ENCODE assay signal across 1 cellular context in the genomic region with DNA sequence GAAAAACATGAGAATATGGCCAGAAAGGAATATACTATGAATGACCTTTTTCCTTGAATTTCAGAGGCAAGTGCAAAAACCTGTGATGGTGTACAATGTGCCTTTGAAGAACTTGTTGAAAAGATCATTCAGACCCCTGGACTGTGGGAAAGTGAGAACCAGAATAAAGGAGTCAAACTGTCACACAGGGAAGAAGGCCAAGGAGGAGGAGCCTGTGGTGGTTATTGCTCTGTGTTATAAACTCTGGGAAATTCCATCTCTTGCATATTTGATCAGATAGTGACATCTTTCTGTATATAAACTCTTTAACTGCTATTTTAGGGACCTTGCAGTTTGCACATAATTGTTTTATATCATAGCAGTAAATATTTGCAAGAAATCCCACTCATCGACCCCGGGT.
TF ChIP-seq lines count a peak whose summit lies in the region.

No MANE protein-coding gene starts in this region.

TF ChIP-seq in K562, 482 proteins besides CTCF, POLR2A, EP300 and RAD21:
- no peak for TF ChIP-seq PCBP1 (IDR thresholded peaks at IDR 0.05; ENCODE audit: low read depth, low read length, poor library complexity, severe bottlenecking)
- TF ChIP-seq, protein P1, sequence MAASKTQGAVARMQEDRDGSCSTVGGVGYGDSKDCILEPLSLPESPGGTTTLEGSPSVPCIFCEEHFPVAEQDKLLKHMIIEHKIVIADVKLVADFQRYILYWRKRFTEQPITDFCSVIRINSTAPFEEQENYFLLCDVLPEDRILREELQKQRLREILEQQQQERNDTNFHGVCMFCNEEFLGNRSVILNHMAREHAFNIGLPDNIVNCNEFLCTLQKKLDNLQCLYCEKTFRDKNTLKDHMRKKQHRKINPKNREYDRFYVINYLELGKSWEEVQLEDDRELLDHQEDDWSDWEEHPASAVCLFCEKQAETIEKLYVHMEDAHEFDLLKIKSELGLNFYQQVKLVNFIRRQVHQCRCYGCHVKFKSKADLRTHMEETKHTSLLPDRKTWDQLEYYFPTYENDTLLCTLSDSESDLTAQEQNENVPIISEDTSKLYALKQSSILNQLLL (CRISPR knock-in tag; IDR thresholded peaks at IDR 0.05; ENCODE audit: borderline replicate concordance) = no peak
- TF ChIP-seq MAFK (IDR thresholded peaks at IDR 0.05; ENCODE audit: low read length) = no peak
- TF ChIP-seq RAD51 (IDR thresholded peaks at IDR 0.05; ENCODE audit: borderline replicate concordance, low read depth) = no peak
- TF ChIP-seq SMARCB1 (IDR thresholded peaks at IDR 0.05; ENCODE audit: insufficient read length, low read depth) = no peak
- TF ChIP-seq MTA3 (IDR thresholded peaks at IDR 0.05; ENCODE audit: borderline replicate concordance) = no peak
- no peak for TF ChIP-seq ZKSCAN3 (CRISPR knock-in tag; IDR thresholded peaks at IDR 0.05)
- TF ChIP-seq PHB2 (IDR thresholded peaks at IDR 0.05; ENCODE audit: low read depth) = no peak
- no peak for TF ChIP-seq ZNF766 (CRISPR knock-in tag; conservative IDR thresholded peaks at IDR 0.05)
- TF ChIP-seq, protein P2, sequence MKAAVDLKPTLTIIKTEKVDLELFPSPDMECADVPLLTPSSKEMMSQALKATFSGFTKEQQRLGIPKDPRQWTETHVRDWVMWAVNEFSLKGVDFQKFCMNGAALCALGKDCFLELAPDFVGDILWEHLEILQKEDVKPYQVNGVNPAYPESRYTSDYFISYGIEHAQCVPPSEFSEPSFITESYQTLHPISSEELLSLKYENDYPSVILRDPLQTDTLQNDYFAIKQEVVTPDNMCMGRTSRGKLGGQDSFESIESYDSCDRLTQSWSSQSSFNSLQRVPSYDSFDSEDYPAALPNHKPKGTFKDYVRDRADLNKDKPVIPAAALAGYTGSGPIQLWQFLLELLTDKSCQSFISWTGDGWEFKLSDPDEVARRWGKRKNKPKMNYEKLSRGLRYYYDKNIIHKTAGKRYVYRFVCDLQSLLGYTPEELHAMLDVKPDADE (conservative IDR thresholded peaks at IDR 0.05; ENCODE audit: control insufficient read depth, low read depth, low read length) = no peak
- TF ChIP-seq MAZ (CRISPR knock-in tag; conservative IDR thresholded peaks at IDR 0.05 in 1 of 2, IDR thresholded peaks at IDR 0.05 in 1 of 2) = no peak
- TF ChIP-seq, protein P3, sequence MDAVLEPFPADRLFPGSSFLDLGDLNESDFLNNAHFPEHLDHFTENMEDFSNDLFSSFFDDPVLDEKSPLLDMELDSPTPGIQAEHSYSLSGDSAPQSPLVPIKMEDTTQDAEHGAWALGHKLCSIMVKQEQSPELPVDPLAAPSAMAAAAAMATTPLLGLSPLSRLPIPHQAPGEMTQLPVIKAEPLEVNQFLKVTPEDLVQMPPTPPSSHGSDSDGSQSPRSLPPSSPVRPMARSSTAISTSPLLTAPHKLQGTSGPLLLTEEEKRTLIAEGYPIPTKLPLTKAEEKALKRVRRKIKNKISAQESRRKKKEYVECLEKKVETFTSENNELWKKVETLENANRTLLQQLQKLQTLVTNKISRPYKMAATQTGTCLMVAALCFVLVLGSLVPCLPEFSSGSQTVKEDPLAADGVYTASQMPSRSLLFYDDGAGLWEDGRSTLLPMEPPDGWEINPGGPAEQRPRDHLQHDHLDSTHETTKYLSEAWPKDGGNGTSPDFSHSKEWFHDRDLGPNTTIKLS (IDR thresholded peaks at IDR 0.05; ENCODE audit: borderline replicate concordance, low read depth) = no peak
- no peak for TF ChIP-seq BRD4 (IDR thresholded peaks at IDR 0.05)
- TF ChIP-seq, protein P4, sequence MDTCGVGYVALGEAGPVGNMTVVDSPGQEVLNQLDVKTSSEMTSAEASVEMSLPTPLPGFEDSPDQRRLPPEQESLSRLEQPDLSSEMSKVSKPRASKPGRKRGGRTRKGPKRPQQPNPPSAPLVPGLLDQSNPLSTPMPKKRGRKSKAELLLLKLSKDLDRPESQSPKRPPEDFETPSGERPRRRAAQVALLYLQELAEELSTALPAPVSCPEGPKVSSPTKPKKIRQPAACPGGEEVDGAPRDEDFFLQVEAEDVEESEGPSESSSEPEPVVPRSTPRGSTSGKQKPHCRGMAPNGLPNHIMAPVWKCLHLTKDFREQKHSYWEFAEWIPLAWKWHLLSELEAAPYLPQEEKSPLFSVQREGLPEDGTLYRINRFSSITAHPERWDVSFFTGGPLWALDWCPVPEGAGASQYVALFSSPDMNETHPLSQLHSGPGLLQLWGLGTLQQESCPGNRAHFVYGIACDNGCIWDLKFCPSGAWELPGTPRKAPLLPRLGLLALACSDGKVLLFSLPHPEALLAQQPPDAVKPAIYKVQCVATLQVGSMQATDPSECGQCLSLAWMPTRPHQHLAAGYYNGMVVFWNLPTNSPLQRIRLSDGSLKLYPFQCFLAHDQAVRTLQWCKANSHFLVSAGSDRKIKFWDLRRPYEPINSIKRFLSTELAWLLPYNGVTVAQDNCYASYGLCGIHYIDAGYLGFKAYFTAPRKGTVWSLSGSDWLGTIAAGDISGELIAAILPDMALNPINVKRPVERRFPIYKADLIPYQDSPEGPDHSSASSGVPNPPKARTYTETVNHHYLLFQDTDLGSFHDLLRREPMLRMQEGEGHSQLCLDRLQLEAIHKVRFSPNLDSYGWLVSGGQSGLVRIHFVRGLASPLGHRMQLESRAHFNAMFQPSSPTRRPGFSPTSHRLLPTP (IDR thresholded peaks at IDR 0.05; ENCODE audit: borderline replicate concordance, extremely low read depth, insufficient read length) = no peak
- TF ChIP-seq HDGF (IDR thresholded peaks at IDR 0.05) = no peak
- TF ChIP-seq RCOR1 (IDR thresholded peaks at IDR 0.05; ENCODE audit: borderline replicate concordance in 1 of 2, low read depth in 2 of 2, low read length in 2 of 2) = no peak
- TF ChIP-seq, protein P5, sequence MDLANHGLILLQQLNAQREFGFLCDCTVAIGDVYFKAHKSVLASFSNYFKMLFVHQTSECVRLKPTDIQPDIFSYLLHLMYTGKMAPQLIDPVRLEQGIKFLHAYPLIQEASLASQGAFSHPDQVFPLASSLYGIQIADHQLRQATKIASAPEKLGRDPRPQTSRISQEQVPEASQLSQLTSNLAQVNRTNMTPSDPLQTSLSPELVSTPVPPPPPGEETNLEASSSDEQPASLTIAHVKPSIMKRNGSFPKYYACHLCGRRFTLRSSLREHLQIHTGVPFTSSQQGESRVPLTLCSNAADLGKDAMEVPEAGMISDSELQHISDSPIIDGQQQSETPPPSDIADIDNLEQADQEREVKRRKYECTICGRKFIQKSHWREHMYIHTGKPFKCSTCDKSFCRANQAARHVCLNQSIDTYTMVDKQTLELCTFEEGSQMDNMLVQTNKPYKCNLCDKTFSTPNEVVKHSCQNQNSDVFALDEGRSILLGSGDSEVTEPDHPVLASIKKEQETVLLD (IDR thresholded peaks at IDR 0.05) = no peak
- no peak for TF ChIP-seq ZNF175 (CRISPR knock-in tag; IDR thresholded peaks at IDR 0.05; ENCODE audit: low read depth)
